In the genomic region with DNA sequence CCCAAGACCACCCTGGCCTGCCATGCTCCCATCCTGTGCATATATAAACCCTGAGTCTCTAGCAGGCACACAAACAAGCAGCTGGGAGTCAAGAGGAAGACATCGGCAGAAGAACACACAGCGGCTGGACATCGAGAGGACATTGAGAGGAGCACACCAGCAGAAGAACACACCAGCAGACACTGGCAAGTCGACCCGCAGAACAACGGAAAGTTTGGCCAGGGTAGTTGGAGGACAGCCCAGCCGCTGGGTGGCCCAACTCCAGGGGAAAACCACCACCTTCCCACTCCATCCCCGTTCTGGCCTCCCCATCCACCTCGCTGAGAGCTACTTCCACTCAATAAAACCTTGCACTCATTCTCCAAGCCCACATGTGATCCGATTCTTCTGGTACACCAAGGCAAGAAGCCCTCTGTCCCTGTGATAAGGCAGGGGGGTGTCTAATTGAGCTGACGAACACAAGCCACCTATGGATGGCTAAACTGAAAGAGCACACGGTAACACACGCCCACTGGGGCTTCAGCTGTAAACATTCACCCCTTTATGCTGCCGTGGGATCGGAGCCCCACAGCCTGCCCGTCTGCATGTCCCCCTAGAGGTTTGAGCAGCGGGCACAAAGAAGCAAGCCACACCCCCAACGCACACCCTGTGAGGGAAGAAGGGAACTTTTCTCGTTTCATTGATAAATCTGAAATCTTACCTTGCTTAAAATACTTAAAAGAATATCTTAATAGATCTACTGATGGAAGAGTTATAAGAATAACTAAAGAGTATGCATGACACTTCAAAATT, we compare ENCODE assay signal across 21 cellular contexts.
"Had no signal": no experiment of that assay in that cellular context is flagged by ENCODE, and none has a peak within 500 bp of the region (broad histone marks: within the 10 kb centered on the region; RNA-seq: fewer than 3 reads in every experiment).

No MANE protein-coding gene starts in this region.

- H3K27ac Mint-ChIP-seq: activated B cell treated with CpG ODN at 0.5 μM for 24 hours; activated CD4-positive, alpha-beta memory T cell treated with anti-CD3 and anti-CD28 coated beads for 36 hours; activated CD8-positive, alpha-beta memory T cell treated with anti-CD3 and anti-CD28 coated beads, Interleukin-2, amount 10 ng/mL, durations not matched to agents 7 days and 5 days; activated naive CD8-positive, alpha-beta T cell treated with anti-CD3 and anti-CD28 coated beads for 36 hours; activated T-helper 17 cell treated with anti-CD3 and anti-CD28 coated beads, Interleukin-2, amount 50 U/mL, for 72 hours; nephron; T-helper 2 cell treated with Interferon-gamma antibody and Interleukin-4, amounts not matched to agents 5 μg/mL and 100 μg/mL, for 36 hours; type B pancreatic cell had no signal

- H3K9me3 Mint-ChIP-seq: activated B cell treated with CpG ODN at 0.5 μM for 24 hours; activated CD4-positive, alpha-beta memory T cell treated with anti-CD3 and anti-CD28 coated beads for 36 hours; activated naive CD8-positive, alpha-beta T cell treated with anti-CD3 and anti-CD28 coated beads for 36 hours; activated T-helper 17 cell treated with anti-CD3 and anti-CD28 coated beads, Interleukin-2, amount 50 U/mL, for 72 hours; nephron; T-helper 2 cell treated with Interferon-gamma antibody and Interleukin-4, amounts not matched to agents 5 μg/mL and 100 μg/mL, for 36 hours had no signal

- H3K9me3 ChIP-seq: prostate gland, stomach had no signal

- DNase-seq: activated B cell treated with CpG ODN at 0.5 μM for 24 hours; activated CD4-positive, alpha-beta memory T cell treated with anti-CD3 and anti-CD28 coated beads for 36 hours; activated CD4-positive, alpha-beta T cell treated with anti-CD3 and anti-CD28 coated beads for 4 hours; activated CD8-positive, alpha-beta memory T cell treated with anti-CD3 and anti-CD28 coated beads, Interleukin-2, amount 10 ng/mL, durations not matched to agents 7 days and 5 days; activated naive CD4-positive, alpha-beta T cell; activated naive CD8-positive, alpha-beta T cell treated with anti-CD3 and anti-CD28 coated beads for 36 hours; activated T-cell treated with anti-CD3 and anti-CD28 coated beads, Interleukin-2, amount 50 U/mL, for 1 hour; amygdala; caudate nucleus; foreskin fibroblast; hippocampal formation; left colon; midbrain; occipital lobe; stomach had no signal

- H3K27me3 Mint-ChIP-seq: activated B cell treated with CpG ODN at 0.5 μM for 24 hours; activated CD4-positive, alpha-beta memory T cell treated with anti-CD3 and anti-CD28 coated beads for 36 hours; activated CD8-positive, alpha-beta memory T cell treated with anti-CD3 and anti-CD28 coated beads, Interleukin-2, amount 10 ng/mL, durations not matched to agents 7 days and 5 days; activated naive CD8-positive, alpha-beta T cell treated with anti-CD3 and anti-CD28 coated beads for 36 hours; activated T-helper 17 cell treated with anti-CD3 and anti-CD28 coated beads, Interleukin-2, amount 50 U/mL, for 72 hours; type B pancreatic cell had no signal

- H3K27ac ChIP-seq: prostate gland, stomach had no signal

- H3K4me1 ChIP-seq: prostate gland had no signal

- H3K4me3 Mint-ChIP-seq: activated B cell treated with CpG ODN at 0.5 μM for 24 hours; activated CD4-positive, alpha-beta memory T cell treated with anti-CD3 and anti-CD28 coated beads for 36 hours; activated CD8-positive, alpha-beta memory T cell treated with anti-CD3 and anti-CD28 coated beads, Interleukin-2, amount 10 ng/mL, durations not matched to agents 7 days and 5 days; activated naive CD8-positive, alpha-beta T cell treated with anti-CD3 and anti-CD28 coated beads for 36 hours; activated T-helper 17 cell treated with anti-CD3 and anti-CD28 coated beads, Interleukin-2, amount 50 U/mL, for 72 hours; nephron; T-helper 2 cell treated with Interferon-gamma antibody and Interleukin-4, amounts not matched to agents 5 μg/mL and 100 μg/mL, for 36 hours; type B pancreatic cell had no signal

- H3K36me3 ChIP-seq: prostate gland had no signal

- H3K4me3 ChIP-seq: prostate gland, stomach had no signal

- ATAC-seq: activated CD8-positive, alpha-beta memory T cell treated with anti-CD3 and anti-CD28 coated beads, Interleukin-2, amount 10 ng/mL, durations not matched to agents 7 days and 5 days; activated T-helper 17 cell treated with anti-CD3 and anti-CD28 coated beads, Interleukin-2, amount 50 U/mL, for 72 hours; left colon; right cardiac atrium had no signal

- H3K27me3 ChIP-seq: stomach had no signal

- H3K4me1 Mint-ChIP-seq: activated CD8-positive, alpha-beta memory T cell treated with anti-CD3 and anti-CD28 coated beads, Interleukin-2, amount 10 ng/mL, durations not matched to agents 7 days and 5 days; activated naive CD8-positive, alpha-beta T cell treated with anti-CD3 and anti-CD28 coated beads for 36 hours; activated T-helper 17 cell treated with anti-CD3 and anti-CD28 coated beads, Interleukin-2, amount 50 U/mL, for 72 hours; nephron had no signal
